25 cellular contexts compared by ENCODE assay signal in the genomic region with DNA sequence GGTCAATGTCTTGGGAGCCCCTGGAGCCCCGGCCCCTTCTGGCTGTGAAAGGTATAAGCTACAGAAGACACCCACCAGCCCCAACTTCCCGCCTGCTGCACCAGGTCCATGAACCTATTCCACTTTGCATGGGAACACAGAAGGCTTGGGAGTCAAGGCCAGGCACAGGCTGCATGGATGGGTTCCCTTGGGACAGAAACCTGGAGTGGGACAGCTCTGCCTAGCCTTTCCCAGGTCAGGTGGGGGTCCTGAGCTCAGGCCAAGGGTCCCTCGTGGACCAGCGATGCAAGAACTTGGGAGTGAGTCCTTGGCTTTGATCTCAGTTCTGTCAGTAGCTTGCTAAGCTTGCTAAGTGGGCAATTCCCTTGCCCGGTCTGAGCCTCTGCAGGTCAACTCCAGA.
"Had no signal": no experiment of that assay in that cellular context is flagged by ENCODE, and none has a peak within 500 bp of the region (broad histone marks: within the 10 kb centered on the region; RNA-seq: fewer than 3 reads in every experiment).

No MANE protein-coding gene starts in this region.

- H3K4me1 ChIP-seq: colonic mucosa had no signal

- H3K27ac ChIP-seq: colonic mucosa, psoas muscle, skin epidermis, suprapubic skin, transverse colon, vagina had no signal

- H3K9me3 Mint-ChIP-seq: activated naive CD4-positive, alpha-beta T cell treated with anti-CD3 and anti-CD28 coated beads for 36 hours; activated T-helper 17 cell treated with anti-CD3 and anti-CD28 coated beads, Interleukin-2, amount 50 U/mL, for 72 hours; brain; memory B cell; neural crest cell; stimulated activated naive CD8-positive, alpha-beta T cell treated with anti-CD3 and anti-CD28 coated beads, Interleukin-15, Interleukin-2, amounts not matched to agents 100 ng/mL and 50 ng/mL, for 24 hours; T-helper 2 cell treated with Interferon-gamma antibody and Interleukin-4, amounts not matched to agents 5 μg/mL and 100 μg/mL, for 36 hours had no signal

- H3K27me3 Mint-ChIP-seq: activated CD4-positive, alpha-beta T cell treated with anti-CD3 and anti-CD28 coated beads for 36 hours; activated T-helper 17 cell treated with anti-CD3 and anti-CD28 coated beads, Interleukin-2, amount 50 U/mL, for 72 hours; brain; memory B cell; stimulated activated naive CD8-positive, alpha-beta T cell treated with anti-CD3 and anti-CD28 coated beads, Interleukin-15, Interleukin-2, amounts not matched to agents 100 ng/mL and 50 ng/mL, for 24 hours had no signal

- ATAC-seq: activated CD4-positive, alpha-beta T cell treated with anti-CD3 and anti-CD28 coated beads for 36 hours; activated T-helper 17 cell treated with anti-CD3 and anti-CD28 coated beads, Interleukin-2, amount 50 U/mL, for 72 hours; psoas muscle; right cardiac atrium had no signal

- H3K4me3 Mint-ChIP-seq: activated CD4-positive, alpha-beta T cell treated with anti-CD3 and anti-CD28 coated beads for 36 hours; activated naive CD4-positive, alpha-beta T cell treated with anti-CD3 and anti-CD28 coated beads for 36 hours; activated T-helper 17 cell treated with anti-CD3 and anti-CD28 coated beads, Interleukin-2, amount 50 U/mL, for 72 hours; brain; memory B cell; neural crest cell; stimulated activated naive CD8-positive, alpha-beta T cell treated with anti-CD3 and anti-CD28 coated beads, Interleukin-15, Interleukin-2, amounts not matched to agents 100 ng/mL and 50 ng/mL, for 24 hours; T-helper 2 cell treated with Interferon-gamma antibody and Interleukin-4, amounts not matched to agents 5 μg/mL and 100 μg/mL, for 36 hours had no signal

- H3K27ac Mint-ChIP-seq: activated CD4-positive, alpha-beta T cell treated with anti-CD3 and anti-CD28 coated beads for 36 hours; activated naive CD4-positive, alpha-beta T cell treated with anti-CD3 and anti-CD28 coated beads for 36 hours; activated T-helper 17 cell treated with anti-CD3 and anti-CD28 coated beads, Interleukin-2, amount 50 U/mL, for 72 hours; brain; memory B cell; stimulated activated naive CD8-positive, alpha-beta T cell treated with anti-CD3 and anti-CD28 coated beads, Interleukin-15, Interleukin-2, amounts not matched to agents 100 ng/mL and 50 ng/mL, for 24 hours; T-helper 2 cell treated with Interferon-gamma antibody and Interleukin-4, amounts not matched to agents 5 μg/mL and 100 μg/mL, for 36 hours had no signal

- H3K4me1 Mint-ChIP-seq: activated CD4-positive, alpha-beta T cell treated with anti-CD3 and anti-CD28 coated beads for 36 hours; brain; memory B cell; neural crest cell had no signal

- DNase-seq: activated CD4-positive, alpha-beta T cell treated with anti-CD3 and anti-CD28 coated beads for 36 hours; activated CD4-positive, alpha-beta T cell treated with anti-CD3 and anti-CD28 coated beads, Interleukin-2, amount 50 U/mL, for 48 hours; activated naive CD4-positive, alpha-beta T cell treated with anti-CD3 and anti-CD28 coated beads for 36 hours; activated T-cell treated with anti-CD3 and anti-CD28 coated beads for 4 hours; anterior cingulate cortex; central memory CD4-positive, alpha-beta T cell; colonic mucosa; erythroblast; stimulated activated CD4-positive, alpha-beta T cell treated with anti-CD3 and anti-CD28 coated beads, Interleukin-15, amount 100 ng/mL, for 24 hours; stimulated activated CD4-positive, alpha-beta T cell treated with anti-CD3 and anti-CD28 coated beads, Interleukin-2, amount 100 ng/mL, for 48 hours; transverse colon had no signal

- H3K9me3 ChIP-seq: colonic mucosa, left ventricle myocardium inferior, psoas muscle, suprapubic skin, transverse colon, vagina had no signal

- H3K27me3 ChIP-seq: colonic mucosa, suprapubic skin, transverse colon, vagina had no signal

- H3K4me3 ChIP-seq: colonic mucosa, left ventricle myocardium inferior, psoas muscle, skin epidermis, suprapubic skin, transverse colon, vagina had no signal

- FAIRE-seq: frontal cortex, TTC549 had no signal
